ENCODE assay signal across 10 cellular contexts in genomic region chr11:46590740-46591606, GRCh38. TPM values are rescaled to one million over a fixed set of nuclear protein-coding genes. Genes with fewer than 3 reads are reported as not detected.
DNase-seq lines count a peak whose midpoint lies in the region; ATAC-seq and TF ChIP-seq lines count a peak whose summit lies in the region.
"Had no signal": no experiment of that assay in that cellular context is flagged by ENCODE, and none has a peak within 500 bp of the region (broad histone marks: within the 10 kb centered on the region; RNA-seq: fewer than 3 reads in every experiment).

No MANE protein-coding gene starts in this region.

- peaks cover 64% of the 10 kb centered on the region for H3K4me1 ChIP-seq in left ventricle myocardium inferior
- H3K4me1 ChIP-seq in colonic mucosa, result peaks cover 12% of the 10 kb centered on the region

- peaks cover 51% of the 10 kb centered on the region for H3K4me1 Mint-ChIP-seq in activated naive CD8-positive, alpha-beta T cell (ENCODE audit: low read depth)

- H3K9me3 Mint-ChIP-seq in activated naive CD8-positive, alpha-beta T cell (ENCODE audit: low read depth), result no peaks in the 10 kb centered on the region

- ATAC-seq in left cardiac atrium, result no peak
- ATAC-seq: stimulated activated naive CD8-positive, alpha-beta T cell treated with anti-CD3 and anti-CD28 coated beads, Interleukin-15, Interleukin-2, amounts not matched to agents 100 U/mL and 50 U/mL, for 24 hours had no signal

- peak overlapping the region in 1 of 2 donors; percentile 34 for H3K9ac ChIP-seq in colonic mucosa (ENCODE audit: low read depth in 2 of 2, low read length in 2 of 2)

- peak overlapping the region; percentile 68 for H3K4me3 Mint-ChIP-seq in activated naive CD8-positive, alpha-beta T cell

- DNase-seq in left ventricle myocardium inferior (no peak), left cardiac atrium (no peak), lung microvascular endothelial cell (ENCODE audit: low read depth in 2 of 2) (peak; percentile 14 to 31), ureter (ENCODE audit: low spot score) (no peak), colonic mucosa (no peak), NAMALWA (ENCODE audit: low spot score) (no peak), AG08395 (ENCODE audit: low spot score) (no peak)
- DNase-seq: KBM-7; stimulated activated naive CD8-positive, alpha-beta T cell treated with anti-CD3 and anti-CD28 coated beads, Interleukin-15, Interleukin-2, amounts not matched to agents 100 U/mL and 50 U/mL, for 24 hours had no signal

- H3K4me3 ChIP-seq in left ventricle myocardium inferior (peak overlapping the region; percentile 31), colonic mucosa (no peak overlapping the region)

- peak overlapping the region; percentile 34 for H3K27ac ChIP-seq in left ventricle myocardium inferior (replicated peaks)
- H3K27ac ChIP-seq in colonic mucosa, result no peak overlapping the region

- no peaks in the 10 kb centered on the region for H3K9me3 ChIP-seq in left ventricle myocardium inferior (replicated peaks)
- no peaks in the 10 kb centered on the region for H3K9me3 ChIP-seq in colonic mucosa

- intact Hi-C loops in left ventricle myocardium inferior (cut with micrococcal nuclease) (no loop called here), left cardiac atrium (cut with DNase I) (loop anchor here in 1 of 2 donors (5.0 kb wide), 1 partner anchor 34 kb away; no protein-coding TSS in a partner anchor), colonic mucosa (cut with DNase I) (no loop called here)

- no peak overlapping the region for H3K27ac Mint-ChIP-seq in activated naive CD8-positive, alpha-beta T cell

- no peak for TF ChIP-seq CTCF in left ventricle myocardium inferior (IDR thresholded peaks at IDR 0.05; ENCODE audit: borderline replicate concordance)
- TF ChIP-seq CTCF in colonic mucosa (IDR thresholded peaks at IDR 0.05), result no peak

- H3K36me3 ChIP-seq in left ventricle myocardium inferior (no peaks in the 10 kb centered on the region), colonic mucosa (no peaks in the 10 kb centered on the region)

- H3K27me3 Mint-ChIP-seq in activated naive CD8-positive, alpha-beta T cell, result no peaks in the 10 kb centered on the region

- no peaks in the 10 kb centered on the region for H3K27me3 ChIP-seq in left ventricle myocardium inferior (ENCODE audit: low read depth)
- no peaks in the 10 kb centered on the region for H3K27me3 ChIP-seq in colonic mucosa

- H3K36me3 Mint-ChIP-seq in activated naive CD8-positive, alpha-beta T cell, result peaks cover 7% of the 10 kb centered on the region

RNA-seq across cellular contexts. Expression of gene AMBRA1, which starts 2.9 kb away (rescaled TPM):
- 14.2 TPM for total RNA-seq in left ventricle myocardium inferior
- 10 to 100 TPM; 14.9 to 20.1 TPM for total RNA-seq in left cardiac atrium
- total RNA-seq in lung microvascular endothelial cell, result 12.4 and 15.3 TPM in 2 replicates
- 56.0 TPM for total RNA-seq in ureter
- total RNA-seq in colonic mucosa, result 10 to 100 TPM; 32.7 to 33.8 TPM

RNA-seq across cellular contexts. Expression of gene HARBI1, which starts 26.1 kb away (rescaled TPM):
- total RNA-seq in left ventricle myocardium inferior (4.8 TPM), left cardiac atrium (1 to 10 TPM; 2.9 to 3.9 TPM), lung microvascular endothelial cell (3.5 and 5.0 TPM in 2 replicates), ureter (4.8 TPM), colonic mucosa (1 to 10 TPM; 4.5 to 5.0 TPM)

RNA-seq across cellular contexts. Expression of gene ATG13, which starts 26.4 kb away (rescaled TPM):
- total RNA-seq in left ventricle myocardium inferior, result 42.1 TPM
- 10 to 100 TPM; 51.4 to 52.1 TPM for total RNA-seq in left cardiac atrium
- total RNA-seq in lung microvascular endothelial cell, result 47.5 and 52.8 TPM in 2 replicates
- total RNA-seq in ureter, result 80.7 TPM
- total RNA-seq in colonic mucosa, result 10 to 100 TPM; 58.3 to 61.3 TPM

Comparison
In these comparisons a context has a peak if more than half of its experiments do, and no peak if none do; other contexts are left out.
1. DNase-seq: peak in lung microvascular endothelial cell (2 of 2); none in left ventricle myocardium inferior (single experiment), left cardiac atrium (single experiment), ureter (single experiment), colonic mucosa (single experiment), NAMALWA (single experiment) and AG08395 (single experiment).